In the genomic region with DNA sequence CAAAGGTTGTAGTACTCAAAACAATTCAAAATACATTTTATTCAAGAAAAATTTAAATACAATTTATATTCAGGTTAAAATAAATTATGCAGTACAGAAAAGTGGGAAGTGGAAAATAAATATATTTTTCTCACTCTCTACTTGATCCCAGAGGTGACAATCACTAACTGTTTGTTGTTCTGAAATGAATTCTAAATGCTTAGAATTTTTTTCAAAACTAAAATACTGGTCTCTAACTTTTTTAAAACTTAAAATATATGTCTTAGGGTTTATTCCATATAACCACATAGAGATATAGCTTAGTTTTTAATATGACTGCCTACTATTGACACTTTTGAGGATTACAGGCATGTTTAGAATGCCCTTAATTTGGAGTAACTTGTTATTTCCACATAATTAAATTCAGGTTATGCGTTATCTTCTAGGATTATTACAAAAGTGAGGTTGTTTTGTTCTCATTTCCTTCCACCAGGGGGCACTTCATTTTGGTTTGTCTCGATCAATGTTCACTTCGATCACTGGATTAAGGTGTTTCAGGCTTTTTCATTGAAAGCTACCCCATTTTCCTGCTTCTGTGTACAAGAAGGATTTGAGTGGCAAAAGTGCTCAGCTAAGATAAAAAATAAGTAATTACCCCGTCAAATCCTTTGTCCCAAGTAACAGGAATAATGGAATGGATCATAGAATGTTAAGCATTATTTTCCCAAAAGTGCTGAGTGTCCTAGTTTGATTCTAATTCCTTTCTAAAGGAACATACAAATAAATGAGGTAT, we compare ENCODE assay signal across 8 cellular contexts. TPM values are rescaled to one million over a fixed set of nuclear protein-coding genes. Genes with fewer than 3 reads are reported as not detected.
DNase-seq lines count a peak whose midpoint lies in the region; ATAC-seq and TF ChIP-seq lines count a peak whose summit lies in the region.

No MANE protein-coding gene starts in this region.

- H3K27me3 ChIP-seq in DND-41 (ENCODE audit: insufficient read depth, low read length, poor library complexity) (no peaks in the 10 kb centered on the region), psoas muscle (ENCODE audit: insufficient read depth in 3 of 3, low read length in 2 of 3) (no peaks in the 10 kb centered on the region)

- peaks cover 8% of the 10 kb centered on the region for H3K9me3 Mint-ChIP-seq in T-helper 2 cell treated with Interferon-gamma antibody and Interleukin-4, amounts not matched to agents 5 μg/mL and 100 μg/mL, for 36 hours

- peak overlapping the region; percentile 30; the same call in 1 of the 2 replicates for H3K4me2 ChIP-seq in DND-41 (ENCODE audit: insufficient read depth, low read length)

- WGBS in psoas muscle, 3 donors, result 5 to 7% (median 7%) methylated on average over 4 of the region's 4 CpGs

- H3K79me2 ChIP-seq in DND-41 (ENCODE audit: insufficient read depth, low read length), result no peaks in the 10 kb centered on the region

- no peaks in the 10 kb centered on the region for H3K36me3 ChIP-seq in DND-41 (ENCODE audit: insufficient read depth, low read length)
- no peaks in the 10 kb centered on the region for H3K36me3 ChIP-seq in psoas muscle (ENCODE audit: insufficient read depth in 1 of 2, low read depth in 1 of 2)

- H3K27ac Mint-ChIP-seq in T-helper 2 cell treated with Interferon-gamma antibody and Interleukin-4, amounts not matched to agents 5 μg/mL and 100 μg/mL, for 36 hours, result no peak overlapping the region

- H3K9me3 ChIP-seq in DND-41 (ENCODE audit: insufficient read depth, low read length, severe bottlenecking) (no peaks in the 10 kb centered on the region), psoas muscle (no peaks in the 10 kb centered on the region)

- H3K27me3 Mint-ChIP-seq in T-helper 2 cell treated with Interferon-gamma antibody and Interleukin-4, amounts not matched to agents 5 μg/mL and 100 μg/mL, for 36 hours (ENCODE audit: low read depth), result peaks cover 4% of the 10 kb centered on the region

- H3K27ac ChIP-seq in DND-41 (ENCODE audit: low read length) (no peak overlapping the region), psoas muscle (no peak overlapping the region)

- peak overlapping the region; percentile 65 for H2AFZ ChIP-seq in DND-41 (ENCODE audit: low read depth, low read length)

- TF ChIP-seq CTCF in DND-41 (IDR thresholded peaks at IDR 0.05; ENCODE audit: borderline replicate concordance, extremely low read depth, low read length, poor library complexity, severe bottlenecking), result peak; percentile 76
- TF ChIP-seq CTCF in fibroblast of the aortic adventitia (IDR thresholded peaks at IDR 0.05; ENCODE audit: insufficient read depth, low read length), result peak; percentile 66
- TF ChIP-seq CTCF in psoas muscle (IDR thresholded peaks at IDR 0.05), result peak; percentile 72

- H4K20me1 ChIP-seq in DND-41 (ENCODE audit: insufficient read depth, low read length), result no peaks in the 10 kb centered on the region

- no peak overlapping the region for H3K4me3 Mint-ChIP-seq in T-helper 2 cell treated with Interferon-gamma antibody and Interleukin-4, amounts not matched to agents 5 μg/mL and 100 μg/mL, for 36 hours

- H3K4me1 ChIP-seq in DND-41 (ENCODE audit: insufficient read depth, low read length) (peaks cover 12% of the 10 kb centered on the region), psoas muscle (peaks cover 4% of the 10 kb centered on the region)

- no peak overlapping the region for H3K4me3 ChIP-seq in DND-41 (ENCODE audit: low read depth in 1 of 2, low read length in 2 of 2)
- H3K4me3 ChIP-seq in fibroblast of the aortic adventitia (ENCODE audit: low read depth, low read length), result peak overlapping the region; percentile 31
- H3K4me3 ChIP-seq in psoas muscle, result peak overlapping the region; percentile 45

- intact Hi-C loops in psoas muscle (cut with DNase I), result loop anchor here (2.0 to 10.0 kb wide), 4 partner anchors 81 to 1833 kb away; no protein-coding TSS in a partner anchor

- H3K9ac ChIP-seq in DND-41 (ENCODE audit: low read depth, low read length), result no peak overlapping the region

- peaks cover 6% of the 10 kb centered on the region for H3K4me1 Mint-ChIP-seq in T-helper 2 cell treated with Interferon-gamma antibody and Interleukin-4, amounts not matched to agents 5 μg/mL and 100 μg/mL, for 36 hours (ENCODE audit: low read depth)

- ATAC-seq in DND-41 (ENCODE audit: insufficient read depth, low read depth) (peak; percentile 59; the same call in 2 of the 3 replicates), GM19395 (IDR thresholded peaks at IDR 0.05; ENCODE audit: unreplicated experiment) (peak; percentile 63), SK-N-SH treated with all-trans-retinoic acid at 6 μM for 48 hours (peak; percentile 71), psoas muscle (peak in 2 of 4 donors; percentile 47 to 80)

- H3K36me3 Mint-ChIP-seq in T-helper 2 cell treated with Interferon-gamma antibody and Interleukin-4, amounts not matched to agents 5 μg/mL and 100 μg/mL, for 36 hours (ENCODE audit: low read depth), result peaks cover 2% of the 10 kb centered on the region

- in situ Hi-C loops in KBM-7 (cut with MboI; ENCODE audit: low pct_unique_long_range_greater_than_20kb, low sequenced_read_pairs), result no loop called here

- DNase-seq in DND-41 (peak; percentile 20), KBM-7 (peak; percentile 59), fibroblast of the aortic adventitia (ENCODE audit: low read depth) (peak; percentile 73), psoas muscle (no peak), activated gamma-delta T cell treated with Interleukin-2 at 50 U/mL for 16 hours (no peak)
- no peak for DNase-seq in T-helper 2 cell treated with Interferon-gamma antibody and Interleukin-4, amounts not matched to agents 5 μg/mL and 100 μg/mL, for 36 hours (ENCODE audit: low spot score)

TF ChIP-seq in SK-N-SH treated with all-trans-retinoic acid at 6 μM for 48 hours, 23 proteins besides CTCF, POLR2A, EP300 and RAD21:
- TF ChIP-seq, protein P1, sequence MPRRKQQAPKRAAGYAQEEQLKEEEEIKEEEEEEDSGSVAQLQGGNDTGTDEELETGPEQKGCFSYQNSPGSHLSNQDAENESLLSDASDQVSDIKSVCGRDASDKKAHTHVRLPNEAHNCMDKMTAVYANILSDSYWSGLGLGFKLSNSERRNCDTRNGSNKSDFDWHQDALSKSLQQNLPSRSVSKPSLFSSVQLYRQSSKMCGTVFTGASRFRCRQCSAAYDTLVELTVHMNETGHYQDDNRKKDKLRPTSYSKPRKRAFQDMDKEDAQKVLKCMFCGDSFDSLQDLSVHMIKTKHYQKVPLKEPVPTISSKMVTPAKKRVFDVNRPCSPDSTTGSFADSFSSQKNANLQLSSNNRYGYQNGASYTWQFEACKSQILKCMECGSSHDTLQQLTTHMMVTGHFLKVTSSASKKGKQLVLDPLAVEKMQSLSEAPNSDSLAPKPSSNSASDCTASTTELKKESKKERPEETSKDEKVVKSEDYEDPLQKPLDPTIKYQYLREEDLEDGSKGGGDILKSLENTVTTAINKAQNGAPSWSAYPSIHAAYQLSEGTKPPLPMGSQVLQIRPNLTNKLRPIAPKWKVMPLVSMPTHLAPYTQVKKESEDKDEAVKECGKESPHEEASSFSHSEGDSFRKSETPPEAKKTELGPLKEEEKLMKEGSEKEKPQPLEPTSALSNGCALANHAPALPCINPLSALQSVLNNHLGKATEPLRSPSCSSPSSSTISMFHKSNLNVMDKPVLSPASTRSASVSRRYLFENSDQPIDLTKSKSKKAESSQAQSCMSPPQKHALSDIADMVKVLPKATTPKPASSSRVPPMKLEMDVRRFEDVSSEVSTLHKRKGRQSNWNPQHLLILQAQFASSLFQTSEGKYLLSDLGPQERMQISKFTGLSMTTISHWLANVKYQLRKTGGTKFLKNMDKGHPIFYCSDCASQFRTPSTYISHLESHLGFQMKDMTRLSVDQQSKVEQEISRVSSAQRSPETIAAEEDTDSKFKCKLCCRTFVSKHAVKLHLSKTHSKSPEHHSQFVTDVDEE (CRISPR knock-in tag; IDR thresholded peaks at IDR 0.05), result no peak
- TF ChIP-seq ZC3H10 (CRISPR knock-in tag; IDR thresholded peaks at IDR 0.05) (no peak), OSR1 (CRISPR knock-in tag; IDR thresholded peaks at IDR 0.05) (no peak)

RNA-seq across cellular contexts. Expression of gene TFPI, which starts 27.1 kb away (rescaled TPM):
- total RNA-seq in fibroblast of the aortic adventitia (ENCODE audit: low replicate concordance) (72.5 and 596 TPM in 2 replicates), psoas muscle (10 to 100 TPM; 24.1 to 84.6 (median 45.4) TPM)
- polyA plus RNA-seq in psoas muscle, result 10 to 100 TPM; 15.0 to 96.0 (median 15.5) TPM

Comparison
In these comparisons a context has a peak if more than half of its experiments do, and no peak if none do; other contexts are left out.
1. DNase-seq: peak in DND-41 (single experiment), KBM-7 (single experiment) and fibroblast of the aortic adventitia (single experiment); none in psoas muscle (0 of 2), activated gamma-delta T cell treated with Interleukin-2 at 50 U/mL for 16 hours (single experiment) and T-helper 2 cell treated with Interferon-gamma antibody and Interleukin-4, amounts not matched to agents 5 μg/mL and 100 μg/mL, for 36 hours (single experiment).
2. H3K4me3 ChIP-seq: peak in fibroblast of the aortic adventitia (single experiment) and psoas muscle (single experiment); none in DND-41 (0 of 2).
3. Peak in every context shown above with its lines, with median percentiles within 50 percentile points of each other: CTCF ChIP-seq.